ENCODE assay signal across 10 cellular contexts in genomic region chr19:50326101-50326664, GRCh38. TPM values are rescaled to one million over a fixed set of nuclear protein-coding genes. Genes with fewer than 3 reads are reported as not detected.
A peak's percentile ranks its signal among the peaks of the same experiment; 100 is the strongest.
DNase-seq lines count a peak whose midpoint lies in the region; ATAC-seq, FAIRE-seq and TF ChIP-seq lines count a peak whose summit lies in the region.
"Had no signal": no experiment of that assay in that cellular context is flagged by ENCODE, and none has a peak within 500 bp of the region (broad histone marks: within the 10 kb centered on the region; RNA-seq: fewer than 3 reads in every experiment).

No MANE protein-coding gene starts in this region.

- RAD21 ChIA-PET in GM12878 (lab: Charles Lee; ENCODE audit: unreplicated experiment) = interaction anchor here (1.0 to 1.3 kb wide), 2 partner anchors 134 to 178 kb away, joined by 3 to 4 read pairs; no protein-coding TSS in a partner anchor

- no peak overlapping the region for H3K9ac ChIP-seq in GM12878 (ENCODE audit: control insufficient read depth, insufficient read depth, low read length)

- no peaks in the 10 kb centered on the region for H3K9me3 Mint-ChIP-seq in mesothelial cell of epicardium

- peak overlapping the region; percentile 62 for H3K4me2 ChIP-seq in GM12878 (ENCODE audit: control insufficient read depth, insufficient read depth)

- no peak for FAIRE-seq in GM12878 (lab: Jason Lieb, UNC)

- H3K36me3 ChIP-seq in H7 (replicated peaks; ENCODE audit: control insufficient read depth, insufficient read depth, low read length) = no peaks in the 10 kb centered on the region; the same call in 1 of the 2 replicates
- no peaks in the 10 kb centered on the region for H3K36me3 ChIP-seq in GM12878 (ENCODE audit: control insufficient read depth in 2 of 2, insufficient read depth in 2 of 2, low read length in 1 of 2)
- H3K36me3 ChIP-seq: tibial nerve had no signal

- peaks cover 42% of the 10 kb centered on the region for H3K4me1 Mint-ChIP-seq in mesothelial cell of epicardium

- no peak for TF ChIP-seq RAD21 in GM12878 (IDR thresholded peaks at IDR 0.05; ENCODE audit: insufficient read depth, low read depth, low read length)

- H3K4me3 ChIP-seq in H7 (ENCODE audit: insufficient read depth, low read depth, low read length) (peak overlapping the region; percentile 33), GM12878 (no peak overlapping the region; the same call in 1 of the 2 replicates)
- H3K4me3 ChIP-seq: tibial nerve had no signal

- peaks cover 4% of the 10 kb centered on the region; the same call in 1 of the 2 replicates for H4K20me1 ChIP-seq in GM12878 (ENCODE audit: control insufficient read depth, insufficient read depth)

- no peaks in the 10 kb centered on the region for H3K79me2 ChIP-seq in GM12878 (ENCODE audit: control insufficient read depth, insufficient read depth, low read length)

- no peak overlapping the region for H2AFZ ChIP-seq in GM12878 (ENCODE audit: control insufficient read depth, low read depth, low read length)

- 36% methylated on average over 26 of the region's 26 CpGs for WGBS in GM12878 (ENCODE audit: insufficient coverage, insufficient replicate concordance, low lambda C conversion rate, missing lambda C conversion rate)

- peak; percentile 23 for DNase-seq in COLO668 (lab: John Stamatoyannopoulos, UW; ENCODE audit: unreplicated experiment)
- peak; percentile 66 for DNase-seq in H7
- no peak for DNase-seq in GM12878 (ENCODE audit: low read depth, low spot score)
- no peak for DNase-seq in mesothelial cell of epicardium (ENCODE audit: low spot score in 2 of 2, unreplicated experiment in 2 of 2)
- DNase-seq in GM10248 (ENCODE audit: extremely low spot score) = no peak
- no peak for DNase-seq in anterior cingulate cortex (lab: John Stamatoyannopoulos, UW)

- SMC1A ChIA-PET in GM12878 (lab: Charles Lee; ENCODE audit: uncharacterized antibody, unreplicated experiment) = interaction anchor here (1.0 kb wide), 1 partner anchor 10 kb away, joined by 3 read pairs; no protein-coding TSS in a partner anchor

- BruUV-seq in GM12878 (replicated peaks; lab: Mats Ljungman, UMichigan) = no TSS peak

- intact Hi-C loops in GM12878 (cut with micrococcal nuclease; ENCODE audit: unreplicated experiment) = no loop called here

- H3K9me3 ChIP-seq in GM12878 (replicated peaks; ENCODE audit: control insufficient read depth, insufficient read depth, low read length) = no peaks in the 10 kb centered on the region; the same call in 2 of the 3 replicates
- H3K9me3 ChIP-seq: tibial nerve had no signal

- peaks cover 15% of the 10 kb centered on the region for H3K4me1 ChIP-seq in GM12878 (ENCODE audit: control insufficient read depth, insufficient read depth, low read length)

- POLR2A ChIA-PET in GM12878 (lab: Charles Lee) (interaction anchor here (0.6 kb wide), 3 partner anchors 24 to 483 kb away, joined by 3 to 4 read pairs (median 4); no protein-coding TSS in a partner anchor), GM10248 (lab: Yijun Ruan, JAX) (interaction anchor here (0.9 kb wide), 1 partner anchor 10 kb away, joined by 4 read pairs; no protein-coding TSS in a partner anchor)

- peak overlapping the region; percentile 59 for H3K4me3 Mint-ChIP-seq in mesothelial cell of epicardium

- no peak for TF ChIP-seq EP300 in GM12878 (IDR thresholded peaks at IDR 0.05; ENCODE audit: borderline replicate concordance in 1 of 2, control insufficient read depth in 1 of 2, low read depth in 2 of 2, low read length in 2 of 2)

- CTCF ChIA-PET in GM12878 (lab: Yijun Ruan, JAX) = interaction anchor here (0.9 kb wide), 1 partner anchor 20 kb away, joined by 3 read pairs; no protein-coding TSS in a partner anchor
- CTCF ChIA-PET in GM10248 (lab: Yijun Ruan, JAX) = interaction anchor here (2.6 kb wide), 1 partner anchor 10 kb away, joined by 5 read pairs; no protein-coding TSS in a partner anchor

- H3K27me3 Mint-ChIP-seq in mesothelial cell of epicardium (ENCODE audit: low read depth) = peaks cover 32% of the 10 kb centered on the region

- no peak for TF ChIP-seq POLR2A in GM12878 (IDR thresholded peaks at IDR 0.05; ENCODE audit: low read depth, low read length)

- no peak for TF ChIP-seq CTCF in GM12878 (IDR thresholded peaks at IDR 0.05 in 2 of 3, conservative IDR thresholded peaks at IDR 0.05 in 1 of 3; ENCODE audit: control insufficient read depth in 2 of 3, extremely low read depth in 1 of 3, insufficient read depth in 1 of 3, low read depth in 3 of 3, low read length in 3 of 3)
- no peak for TF ChIP-seq CTCF in mesothelial cell of epicardium (IDR thresholded peaks at IDR 0.05; ENCODE audit: unreplicated experiment)
- TF ChIP-seq CTCF in GM10248 (IDR thresholded peaks at IDR 0.05; ENCODE audit: control extremely low read depth, extremely low read depth, low read depth, missing control alignments) = no peak

- peaks cover 20% of the 10 kb centered on the region for H3K27me3 ChIP-seq in H7 (ENCODE audit: control insufficient read depth, insufficient read depth, low read length)
- peaks cover 2 to 16% of the 10 kb centered on the region in 2 experiments; a peak in 3 of 4 replicates for H3K27me3 ChIP-seq in GM12878 (replicated peaks in 1 of 2; ENCODE audit: control insufficient read depth in 2 of 2, insufficient read depth in 2 of 2, low read length in 1 of 2)

- ATAC-seq in GM12878 (no peak), GM18498 (IDR thresholded peaks at IDR 0.05; ENCODE audit: unreplicated experiment) (no peak), HG02763 (IDR thresholded peaks at IDR 0.05; ENCODE audit: unreplicated experiment) (no peak)

- H3K27ac ChIP-seq in GM12878 (ENCODE audit: control insufficient read depth, insufficient read depth) = no peak overlapping the region
- H3K27ac ChIP-seq: tibial nerve had no signal

- in situ Hi-C loops in GM12878 (cut with MboI) = loop anchor here (25.0 kb wide), 1 partner anchor 1036 kb away; the partner anchor contains the start of genes CLDND2, ETFB and NKG7

- no peak overlapping the region for H3K27ac Mint-ChIP-seq in mesothelial cell of epicardium

- no peaks in the 10 kb centered on the region for H3K36me3 Mint-ChIP-seq in mesothelial cell of epicardium

RNA-seq across cellular contexts. Expression of gene KCNC3, which starts 3.0 kb away (rescaled TPM):
- 0.14 and 0.37 TPM in 2 replicates for total RNA-seq in H7 (2014; rRNA removed; shearing (Covaris generic))
- 1.6 and 1.9 TPM in 2 replicates for total RNA-seq in GM12878 (2013; cell fraction: nucleolus; rRNA removed)
- total RNA-seq in GM12878 (2014; rRNA removed) (0.16 and 0.45 TPM in 2 replicates), GM12878 (2014; rRNA removed; fragmentation: Illumina TruSeq; extraction: Trizol) (0.27 and 0.32 TPM in 2 replicates), GM12878 (2021) (2.4 and 3.8 TPM in 2 replicates), mesothelial cell of epicardium (53.4 to 57.7 TPM (median 54.4 TPM) in 3 replicates)
- polyA plus RNA-seq in GM12878 (2011; ENCODE audit: low read depth) = 1.4 TPM
- polyA plus RNA-seq in GM12878 (2011; rRNA removed) (0.24 and 0.43 TPM in 2 replicates), GM12878 (2014; fragmentation: Illumina TruSeq; extraction: Trizol) (1.1 and 1.5 TPM in 2 replicates), GM12878 (2014; fragmentation: Nextera tagmentation; extraction: Ambion mirVana) (not detected), GM12878 (2014; rRNA removed) (1.9 and 2.5 TPM in 2 replicates), GM12878 (2016; fragmentation: Nextera tagmentation; extraction: Ambion mirVana) (under 1 TPM; 0.08 to 0.10 TPM)
- 0.63 and 0.75 TPM in 2 replicates for polyA plus RNA-seq in GM12878 (2011; cell fraction: cytosol; rRNA removed)
- 4.0 and 5.1 TPM in 2 replicates for polyA plus RNA-seq in GM12878 (2011; cell fraction: nucleus; rRNA removed)
- polyA plus RNA-seq in GM12878 (2012) = 2.9 and 5.5 TPM in 2 replicates
- 0.73 and 0.77 TPM in 2 replicates for polyA minus RNA-seq in GM12878 (2011; rRNA and poly(A)+ RNA removed)
- 0.62 TPM in 1 of 2 replicates, not detected in the other for polyA minus RNA-seq in GM12878 (2011; cell fraction: cytosol; rRNA and poly(A)+ RNA removed)
- polyA minus RNA-seq in GM12878 (2011; cell fraction: nucleus; rRNA and poly(A)+ RNA removed) = 1.1 and 1.9 TPM in 2 replicates
- polyA plus RNA-seq: IgD-negative memory B cell had no signal

RNA-seq across cellular contexts. Expression of gene NAPSA, which starts 39.3 kb away (rescaled TPM):
- 0.44 and 0.59 TPM in 2 replicates for total RNA-seq in H7 (2014; rRNA removed; shearing (Covaris generic))
- total RNA-seq in GM12878 (2013; cell fraction: nucleolus; rRNA removed) = 19.2 and 19.9 TPM in 2 replicates
- total RNA-seq in GM12878 (2014; rRNA removed) (20.1 and 20.6 TPM in 2 replicates), GM12878 (2014; rRNA removed; fragmentation: Illumina TruSeq; extraction: Trizol) (12.3 and 14.5 TPM in 2 replicates), GM12878 (2021) (18.2 and 19.2 TPM in 2 replicates), mesothelial cell of epicardium (2.4 to 3.5 TPM (median 3.2 TPM) in 3 replicates)
- polyA plus RNA-seq in GM12878 (2011; ENCODE audit: low read depth) = 30.5 TPM
- polyA plus RNA-seq in GM12878 (2011; rRNA removed) (30.8 and 45.4 TPM in 2 replicates), GM12878 (2014; fragmentation: Illumina TruSeq; extraction: Trizol) (13.8 and 15.3 TPM in 2 replicates), GM12878 (2014; fragmentation: Nextera tagmentation; extraction: Ambion mirVana) (10 to 100 TPM in 1 of 2 experiments, 1 to 10 TPM in 1; 6.7 to 15.2 TPM), GM12878 (2014; rRNA removed) (21.6 and 22.4 TPM in 2 replicates), GM12878 (2016; fragmentation: Nextera tagmentation; extraction: Ambion mirVana) (10 to 100 TPM; 17.0 to 17.2 TPM)
- polyA plus RNA-seq in GM12878 (2011; cell fraction: cytosol; rRNA removed) = 65.3 and 79.7 TPM in 2 replicates
- 86.1 and 106 TPM in 2 replicates for polyA plus RNA-seq in GM12878 (2011; cell fraction: nucleus; rRNA removed)
- 15.8 and 49.6 TPM in 2 replicates for polyA plus RNA-seq in GM12878 (2012)
- polyA minus RNA-seq in GM12878 (2011; rRNA and poly(A)+ RNA removed) = 20.5 and 43.9 TPM in 2 replicates
- polyA minus RNA-seq in GM12878 (2011; cell fraction: cytosol; rRNA and poly(A)+ RNA removed) = 10.6 and 14.8 TPM in 2 replicates
- polyA minus RNA-seq in GM12878 (2011; cell fraction: nucleus; rRNA and poly(A)+ RNA removed) = 11.8 and 16.9 TPM in 2 replicates

RNA-seq across cellular contexts. Expression of gene NR1H2, which starts 50.1 kb away (rescaled TPM):
- 73.7 and 90.1 TPM in 2 replicates for total RNA-seq in H7 (2014; rRNA removed; shearing (Covaris generic))
- 40.9 and 43.5 TPM in 2 replicates for total RNA-seq in GM12878 (2013; cell fraction: nucleolus; rRNA removed)
- total RNA-seq in GM12878 (2014; rRNA removed) (44.8 and 45.2 TPM in 2 replicates), GM12878 (2014; rRNA removed; fragmentation: Illumina TruSeq; extraction: Trizol) (15.6 and 17.2 TPM in 2 replicates), GM12878 (2021) (43.3 and 44.5 TPM in 2 replicates), mesothelial cell of epicardium (35.4 to 39.1 TPM (median 37.3 TPM) in 3 replicates)
- polyA plus RNA-seq in GM12878 (2011; ENCODE audit: low read depth) = 12.3 TPM
- polyA plus RNA-seq in GM12878 (2011; rRNA removed) (12.3 and 26.9 TPM in 2 replicates), GM12878 (2014; fragmentation: Illumina TruSeq; extraction: Trizol) (1.8 and 16.2 TPM in 2 replicates), GM12878 (2014; fragmentation: Nextera tagmentation; extraction: Ambion mirVana) (1 to 10 TPM in 1 of 2 experiments, under 1 TPM in 1; 0.05 to 1.3 TPM), GM12878 (2014; rRNA removed) (52.4 and 53.3 TPM in 2 replicates), GM12878 (2016; fragmentation: Nextera tagmentation; extraction: Ambion mirVana) (10 to 100 TPM; 45.7 to 54.2 TPM)
- polyA plus RNA-seq in GM12878 (2011; cell fraction: cytosol; rRNA removed) = 35.8 and 59.6 TPM in 2 replicates
- 90.2 and 96.1 TPM in 2 replicates for polyA plus RNA-seq in GM12878 (2011; cell fraction: nucleus; rRNA removed)
- 46.7 and 49.3 TPM in 2 replicates for polyA plus RNA-seq in GM12878 (2012)
- 19.2 and 26.2 TPM in 2 replicates for polyA minus RNA-seq in GM12878 (2011; rRNA and poly(A)+ RNA removed)
- 13.5 and 15.4 TPM in 2 replicates for polyA minus RNA-seq in GM12878 (2011; cell fraction: cytosol; rRNA and poly(A)+ RNA removed)
- 17.4 and 27.1 TPM in 2 replicates for polyA minus RNA-seq in GM12878 (2011; cell fraction: nucleus; rRNA and poly(A)+ RNA removed)

RNA-seq across cellular contexts. Expression of gene POLD1, which starts 58.0 kb away (rescaled TPM):
- 167 and 185 TPM in 2 replicates for total RNA-seq in H7 (2014; rRNA removed; shearing (Covaris generic))
- total RNA-seq in GM12878 (2013; cell fraction: nucleolus; rRNA removed) = 45.1 and 55.2 TPM in 2 replicates
- total RNA-seq in GM12878 (2014; rRNA removed) (121 and 141 TPM in 2 replicates), GM12878 (2014; rRNA removed; fragmentation: Illumina TruSeq; extraction: Trizol) (28.6 and 31.8 TPM in 2 replicates), GM12878 (2021) (146 and 165 TPM in 2 replicates), mesothelial cell of epicardium (58.4 to 60.6 TPM (median 60.3 TPM) in 3 replicates)
- polyA plus RNA-seq in GM12878 (2011; ENCODE audit: low read depth) = 15.5 TPM
- polyA plus RNA-seq in GM12878 (2011; rRNA removed) (10.4 and 25.7 TPM in 2 replicates), GM12878 (2014; fragmentation: Illumina TruSeq; extraction: Trizol) (1.9 and 18.1 TPM in 2 replicates), GM12878 (2014; fragmentation: Nextera tagmentation; extraction: Ambion mirVana) (1 to 10 TPM in 1 of 2 experiments, under 1 TPM in 1; 0.76 to 6.5 TPM), GM12878 (2014; rRNA removed) (95.1 and 110 TPM in 2 replicates), GM12878 (2016; fragmentation: Nextera tagmentation; extraction: Ambion mirVana) (100 to 1,000 TPM; 111 to 118 TPM)
- polyA plus RNA-seq in GM12878 (2011; cell fraction: cytosol; rRNA removed) = 47.4 and 83.0 TPM in 2 replicates
- polyA plus RNA-seq in GM12878 (2011; cell fraction: nucleus; rRNA removed) = 231 and 322 TPM in 2 replicates
- 51.0 and 61.8 TPM in 2 replicates for polyA plus RNA-seq in GM12878 (2012)
- polyA minus RNA-seq in GM12878 (2011; rRNA and poly(A)+ RNA removed) = 34.5 and 105 TPM in 2 replicates
- 65.4 and 72.3 TPM in 2 replicates for polyA minus RNA-seq in GM12878 (2011; cell fraction: cytosol; rRNA and poly(A)+ RNA removed)
- polyA minus RNA-seq in GM12878 (2011; cell fraction: nucleus; rRNA and poly(A)+ RNA removed) = 50.1 and 97.2 TPM in 2 replicates

Comparison
In these comparisons a context has a peak if more than half of its experiments do, and no peak if none do; other contexts are left out.
1. DNase-seq: peak in COLO668 (single experiment) and H7 (single experiment); none in GM12878 (single experiment), mesothelial cell of epicardium (0 of 2), GM10248 (single experiment) and anterior cingulate cortex (0 of 58).
2. RNA of gene KCNC3, which starts 3.0 kb away (total RNA-seq): 53.4 to 57.7 TPM in mesothelial cell of epicardium; 0.16 to 3.8 TPM in GM12878 and 0.14 to 0.37 TPM in H7; every median in the first group is over 10 times any median in the second.